Comparison of ENCODE assay signal across 17 cellular contexts in the genomic region with DNA sequence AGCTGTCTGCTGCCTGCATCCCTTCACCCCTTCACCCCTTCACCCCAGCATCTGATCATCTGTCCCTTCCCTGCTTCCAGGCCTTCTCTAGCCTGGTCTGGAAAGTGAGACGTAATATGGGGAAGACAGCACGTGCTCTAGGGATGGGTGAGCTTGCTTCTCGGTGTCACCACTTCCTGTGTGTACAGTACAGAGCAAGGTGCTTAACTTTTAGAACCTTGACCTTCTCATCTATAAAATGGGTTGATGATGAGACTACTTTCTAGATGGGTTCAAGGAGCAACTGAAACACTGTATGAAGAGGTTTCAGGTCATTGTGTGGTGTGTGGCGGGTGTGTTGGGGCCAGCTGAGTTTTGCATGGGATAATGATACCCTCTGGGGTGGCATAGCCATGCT.
DNase-seq lines count a peak whose midpoint lies in the region; ATAC-seq and TF ChIP-seq lines count a peak whose summit lies in the region.
"Had no signal": no experiment of that assay in that cellular context is flagged by ENCODE, and none has a peak within 500 bp of the region (broad histone marks: within the 10 kb centered on the region; RNA-seq: fewer than 3 reads in every experiment).

No MANE protein-coding gene starts in this region.

- no peaks in the 10 kb centered on the region for H3K9me3 ChIP-seq in skeletal muscle tissue (ENCODE audit: control insufficient read depth in 3 of 3, low read length in 3 of 3)
- H3K9me3 ChIP-seq: thyroid gland had no signal

- H3K27ac Mint-ChIP-seq in HFFc6, result peak overlapping the region; percentile 85
- H3K27ac Mint-ChIP-seq in activated T-helper 17 cell treated with anti-CD3 and anti-CD28 coated beads, Interleukin-2, amount 50 U/mL, for 72 hours, result no peak overlapping the region

- peak overlapping the region; percentile 13 for H3K27ac ChIP-seq in foreskin keratinocyte
- H3K27ac ChIP-seq in skeletal muscle tissue (ENCODE audit: low read depth, low read length), result peak overlapping the region; percentile 48
- H3K27ac ChIP-seq: C4-2B had no signal

- H3K36me3 ChIP-seq in skeletal muscle tissue (ENCODE audit: control insufficient read depth in 3 of 3, insufficient read depth in 3 of 3, low read length in 3 of 3), result peaks cover 0 to 3% (median 3%) of the 10 kb centered on the region in 3 donors
- H3K36me3 ChIP-seq: thyroid gland had no signal

- H3K4me1 Mint-ChIP-seq in HFFc6 (ENCODE audit: low read depth), result peaks cover 30% of the 10 kb centered on the region
- H3K4me1 Mint-ChIP-seq in activated T-helper 17 cell treated with anti-CD3 and anti-CD28 coated beads, Interleukin-2, amount 50 U/mL, for 72 hours, result no peaks in the 10 kb centered on the region
- H3K4me1 Mint-ChIP-seq: central memory CD8-positive, alpha-beta T cell had no signal

- H3K4me3 Mint-ChIP-seq in HFFc6, result no peak overlapping the region
- no peak overlapping the region for H3K4me3 Mint-ChIP-seq in activated T-helper 17 cell treated with anti-CD3 and anti-CD28 coated beads, Interleukin-2, amount 50 U/mL, for 72 hours
- H3K4me3 Mint-ChIP-seq: central memory CD8-positive, alpha-beta T cell had no signal

- peaks cover 1% of the 10 kb centered on the region; the same call in 1 of the 2 replicates for H3K27me3 Mint-ChIP-seq in HFFc6 (ENCODE audit: insufficient read depth)
- peaks cover 5% of the 10 kb centered on the region for H3K27me3 Mint-ChIP-seq in activated T-helper 17 cell treated with anti-CD3 and anti-CD28 coated beads, Interleukin-2, amount 50 U/mL, for 72 hours

- H3K9ac ChIP-seq in skeletal muscle tissue (ENCODE audit: low read depth in 1 of 3, low read length in 3 of 3), result no peak overlapping the region

- no peak overlapping the region for H3K4me3 ChIP-seq in skeletal muscle tissue (ENCODE audit: low read length in 3 of 3)
- H3K4me3 ChIP-seq: thyroid gland had no signal

- DNase-seq in HFFc6 (no peak), foreskin keratinocyte (no peak), germinal center (ENCODE audit: low spot score) (no peak), D341Med (ENCODE audit: low spot score) (no peak), T-helper 9 cell (no peak), NCI-H187 (lab: John Stamatoyannopoulos, UW) (no peak)
- DNase-seq: activated CD4-positive, alpha-beta T cell treated with anti-CD3 and anti-CD28 coated beads, Interleukin-2, amount 50 U/mL, for 4 hours; activated T-cell treated with anti-CD3 and anti-CD28 coated beads, Interleukin-2, amount 50 U/mL, for 1 hour; head of caudate nucleus; midbrain; NCI-H510A; stimulated activated CD4-positive, alpha-beta T cell treated with anti-CD3 and anti-CD28 coated beads, Interleukin-4, amount 100 ng/mL, for 4 hours; thyroid gland had no signal

- H3K36me3 Mint-ChIP-seq in HFFc6 (ENCODE audit: low read depth), result no peaks in the 10 kb centered on the region
- no peaks in the 10 kb centered on the region for H3K36me3 Mint-ChIP-seq in activated T-helper 17 cell treated with anti-CD3 and anti-CD28 coated beads, Interleukin-2, amount 50 U/mL, for 72 hours (ENCODE audit: low read depth)

- TF ChIP-seq CTCF in HFFc6 (IDR thresholded peaks at IDR 0.05) (no peak), foreskin keratinocyte (conservative IDR thresholded peaks at IDR 0.05) (no peak)

- H3K27me3 ChIP-seq in foreskin keratinocyte (no peaks in the 10 kb centered on the region), skeletal muscle tissue (ENCODE audit: control insufficient read depth in 3 of 3, insufficient read depth in 3 of 3, low read length in 3 of 3) (no peaks in the 10 kb centered on the region)
- H3K27me3 ChIP-seq: thyroid gland had no signal

- no peaks in the 10 kb centered on the region for H3K9me3 Mint-ChIP-seq in HFFc6
- no peaks in the 10 kb centered on the region for H3K9me3 Mint-ChIP-seq in activated T-helper 17 cell treated with anti-CD3 and anti-CD28 coated beads, Interleukin-2, amount 50 U/mL, for 72 hours
- H3K9me3 Mint-ChIP-seq: central memory CD8-positive, alpha-beta T cell had no signal

- peaks cover 23% of the 10 kb centered on the region for H3K4me1 ChIP-seq in foreskin keratinocyte
- peaks cover 17 to 33% (median 25%) of the 10 kb centered on the region in 3 donors for H3K4me1 ChIP-seq in skeletal muscle tissue (ENCODE audit: control insufficient read depth in 3 of 3, insufficient read depth in 3 of 3, low read length in 3 of 3)

- peak; percentile 24 for ATAC-seq in activated T-helper 17 cell treated with anti-CD3 and anti-CD28 coated beads, Interleukin-2, amount 50 U/mL, for 72 hours (replicated peaks)
- ATAC-seq in foreskin keratinocyte, result peak; percentile 18
